In genomic region chr3:50759015-50759414, GRCh38 we compare ENCODE assay signal across 22 cellular contexts.
"Had no signal": no experiment of that assay in that cellular context is flagged by ENCODE, and none has a peak within 500 bp of the region (broad histone marks: within the 10 kb centered on the region; RNA-seq: fewer than 3 reads in every experiment).

No MANE protein-coding gene starts in this region.

- H2AFZ ChIP-seq: hepatocyte had no signal

- H3K27me3 ChIP-seq: colonic mucosa, esophagus muscularis mucosa, foreskin keratinocyte, gastrocnemius medialis, hepatocyte, left lung had no signal

- DNase-seq: colonic mucosa; cortex of kidney; effector CD8-positive, alpha-beta T cell; effector memory CD8-positive, alpha-beta T cell; endodermal cell; foreskin keratinocyte; gastrocnemius medialis; glutamatergic neuron; head of caudate nucleus; hypothalamus; immature natural killer cell; islet precursor cell; left cardiac atrium; left lung; left ventricle myocardium superior; lower lobe of right lung; mesenchymal stem cell; mucosa of descending colon; naive B cell had no signal

- H3K4me3 ChIP-seq: colonic mucosa, esophagus muscularis mucosa, gastrocnemius medialis, hepatocyte, left lung, lower lobe of right lung, mucosa of descending colon had no signal

- H3K36me3 ChIP-seq: colonic mucosa, esophagus muscularis mucosa, gastrocnemius medialis, left lung, lower lobe of right lung had no signal

- ATAC-seq: effector memory CD8-positive, alpha-beta T cell; foreskin keratinocyte; gastrocnemius medialis; left cardiac atrium; left lung; left ventricle myocardium superior; lower lobe of right lung; mucosa of descending colon had no signal

- H3K4me1 ChIP-seq: colonic mucosa, esophagus muscularis mucosa, foreskin keratinocyte, gastrocnemius medialis, left lung, lower lobe of right lung had no signal

- H3K79me2 ChIP-seq: hepatocyte had no signal

- H3K9me3 ChIP-seq: colonic mucosa, gastrocnemius medialis, lower lobe of right lung, mucosa of descending colon had no signal

- H3K4me2 ChIP-seq: hepatocyte had no signal

- H3K27ac ChIP-seq: colonic mucosa, esophagus muscularis mucosa, foreskin keratinocyte, gastrocnemius medialis, hepatocyte, left lung, lower lobe of right lung had no signal

- FAIRE-seq: endothelial cell of umbilical vein had no signal
